1 cellular context compared by ENCODE assay signal in the genomic region with DNA sequence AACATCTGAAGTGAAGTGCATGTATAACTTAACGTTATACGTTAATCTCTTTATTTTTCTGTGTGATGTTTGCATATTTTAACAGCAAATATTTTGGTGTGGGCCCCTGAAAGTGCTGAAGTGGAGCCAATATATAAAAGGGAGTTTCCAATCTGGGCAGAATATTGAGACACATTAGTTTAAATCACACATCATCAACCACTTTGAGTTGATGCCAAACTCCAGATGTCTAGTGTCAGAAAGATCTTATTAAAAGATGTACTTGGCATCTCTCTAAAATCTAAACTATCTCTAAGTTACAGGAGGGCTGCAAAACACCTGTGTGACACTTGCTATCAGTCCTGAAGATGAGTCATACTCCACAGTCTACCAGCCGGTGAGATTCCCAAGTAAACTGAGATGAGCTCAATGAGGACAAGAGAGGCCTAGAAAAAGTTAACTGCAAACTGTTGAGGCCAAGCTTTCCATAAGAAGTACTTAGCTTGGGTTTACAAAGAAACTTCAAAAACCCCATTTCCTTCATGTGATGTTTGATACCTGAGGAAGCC.
TF ChIP-seq lines count a peak whose summit lies in the region.

No MANE protein-coding gene starts in this region.

TF ChIP-seq in GM23338, 12 proteins besides CTCF, POLR2A, EP300 and RAD21 (continued from another document):
- TF ChIP-seq, protein P1, sequence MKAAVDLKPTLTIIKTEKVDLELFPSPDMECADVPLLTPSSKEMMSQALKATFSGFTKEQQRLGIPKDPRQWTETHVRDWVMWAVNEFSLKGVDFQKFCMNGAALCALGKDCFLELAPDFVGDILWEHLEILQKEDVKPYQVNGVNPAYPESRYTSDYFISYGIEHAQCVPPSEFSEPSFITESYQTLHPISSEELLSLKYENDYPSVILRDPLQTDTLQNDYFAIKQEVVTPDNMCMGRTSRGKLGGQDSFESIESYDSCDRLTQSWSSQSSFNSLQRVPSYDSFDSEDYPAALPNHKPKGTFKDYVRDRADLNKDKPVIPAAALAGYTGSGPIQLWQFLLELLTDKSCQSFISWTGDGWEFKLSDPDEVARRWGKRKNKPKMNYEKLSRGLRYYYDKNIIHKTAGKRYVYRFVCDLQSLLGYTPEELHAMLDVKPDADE (IDR thresholded peaks at IDR 0.05) = no peak
- no peak for TF ChIP-seq STAT1 (IDR thresholded peaks at IDR 0.05; ENCODE audit: unreplicated experiment)
